In the genomic region with DNA sequence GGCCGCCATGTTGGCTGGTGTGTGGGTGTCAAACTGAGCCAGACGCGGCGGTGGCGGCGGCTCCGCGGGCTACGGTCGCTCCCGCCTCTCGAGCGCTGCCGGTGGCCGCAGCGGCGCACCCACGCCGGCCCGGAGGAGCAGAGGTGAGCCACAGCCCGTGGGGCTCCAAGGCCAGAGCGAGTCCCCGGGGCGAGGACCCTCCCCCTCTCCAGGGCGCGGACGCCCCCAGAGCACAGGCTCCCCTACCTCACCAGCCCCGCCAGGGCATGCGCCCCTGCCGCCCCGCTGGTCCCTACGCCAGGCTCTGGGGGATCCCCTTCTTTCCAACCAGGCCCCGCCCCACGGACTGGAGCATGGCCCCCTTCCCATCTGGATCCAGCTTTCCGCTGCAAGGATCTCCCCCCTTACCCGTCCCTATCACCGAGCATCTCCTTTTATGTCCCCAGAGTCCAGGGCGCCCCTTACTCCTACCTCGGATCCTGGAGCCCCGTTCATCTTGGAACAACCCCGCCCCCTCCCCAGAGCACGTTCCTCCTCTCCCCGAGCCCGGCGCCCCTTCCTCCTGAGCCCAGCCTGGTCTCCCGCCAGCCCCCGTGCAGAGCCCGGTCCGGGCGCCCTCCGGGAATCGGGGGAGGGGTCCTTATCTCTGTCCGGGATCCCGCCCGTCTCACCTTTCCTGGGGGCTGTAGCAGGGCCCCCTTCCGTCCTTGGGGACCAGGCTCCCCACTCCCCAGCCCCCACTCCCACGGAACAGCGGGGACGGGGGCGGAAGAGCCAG, we compare ENCODE assay signal across 8 cellular contexts. TPM values are rescaled to one million over a fixed set of nuclear protein-coding genes. Genes with fewer than 3 reads are reported as not detected.
A peak's percentile ranks its signal among the peaks of the same experiment; 100 is the strongest.
DNase-seq lines count a peak whose midpoint lies in the region; TF ChIP-seq lines count a peak whose summit lies in the region.

No MANE protein-coding gene starts in this region.

- H4K20me1 ChIP-seq in smooth muscle cell (ENCODE audit: low read depth): peaks cover 42% of the 10 kb centered on the region

- peaks cover 0 to 13% of the 10 kb centered on the region in 2 donors for H3K4me1 ChIP-seq in adrenal gland (replicated peaks in 1 of 2)
- H3K4me1 ChIP-seq in iPS-15b (ENCODE audit: control insufficient read depth, insufficient read depth, low read length): peaks cover 10% of the 10 kb centered on the region
- H3K4me1 ChIP-seq in smooth muscle cell (ENCODE audit: low read depth): peaks cover 12% of the 10 kb centered on the region

- no peak for DNase-seq in GM12864 (ENCODE audit: low read depth)
- DNase-seq in HCEC 1CT: peak; percentile 22
- peak; percentile 52 for DNase-seq in NCI-H69 (lab: John Stamatoyannopoulos, UW)
- peak in 6 of 7 donors; percentile 14 to 76 (median 46) for DNase-seq in adrenal gland
- no peak for DNase-seq in smooth muscle cell (lab: John Stamatoyannopoulos, UW; ENCODE audit: unreplicated experiment)
- no peak for DNase-seq in SHP77 treated with DMSO at 0.1 percent for 48 hours (lab: John Stamatoyannopoulos, UW)
- DNase-seq in NK-92 treated with Interleukin-12 subunit alpha and Interleukin-12 subunit beta, amount 100 ng/mL, for 24 hours (lab: John Stamatoyannopoulos, UW): no peak

- WGBS in adrenal gland, 4 donors: 0 to 2% (median 1%) methylated on average over 25 to 60 of the region's 60 CpGs
- 2% methylated on average over 25 of the region's 60 CpGs for WGBS in smooth muscle cell (ENCODE audit: low lambda C conversion rate)

- H3K27me3 ChIP-seq in adrenal gland (no peaks in the 10 kb centered on the region), iPS-15b (ENCODE audit: control insufficient read depth, insufficient read depth, low read length) (no peaks in the 10 kb centered on the region), smooth muscle cell (ENCODE audit: low read depth) (no peaks in the 10 kb centered on the region)

- H3K9me3 ChIP-seq in adrenal gland (replicated peaks in 1 of 3): no peaks in the 10 kb centered on the region
- H3K9me3 ChIP-seq in iPS-15b (ENCODE audit: control insufficient read depth, insufficient read depth, low read length): no peaks in the 10 kb centered on the region
- no peaks in the 10 kb centered on the region for H3K9me3 ChIP-seq in smooth muscle cell (replicated peaks; ENCODE audit: low read depth)

- TF ChIP-seq CTCF in GM12864 (IDR thresholded peaks at IDR 0.05; ENCODE audit: low read depth, low read length, missing control alignments) (peak; percentile 16), adrenal gland (IDR thresholded peaks at IDR 0.05) (peak in 3 of 6 experiments; percentile 33 to 37 (median 36)), smooth muscle cell (IDR thresholded peaks at IDR 0.05; ENCODE audit: borderline replicate concordance, insufficient read depth, poor library complexity, severe bottlenecking) (no peak)

- H3K4me2 ChIP-seq in smooth muscle cell: peak overlapping the region; percentile 94

- H3K27ac ChIP-seq in adrenal gland: peak overlapping the region in 4 of 5 donors; percentile 45 to 89 (median 63)
- H3K27ac ChIP-seq in smooth muscle cell (ENCODE audit: low read depth): peak overlapping the region; percentile 48

- intact Hi-C loops in adrenal gland (cut with DNase I): no loop called here

- peaks cover 50% of the 10 kb centered on the region for H3K79me2 ChIP-seq in smooth muscle cell (ENCODE audit: low read depth)

- H3K9ac ChIP-seq in iPS-15b (ENCODE audit: low read depth, low read length) (peak overlapping the region; percentile 48), smooth muscle cell (ENCODE audit: low read depth) (peak overlapping the region; percentile 85)

- peak overlapping the region; percentile 28 for H2AFZ ChIP-seq in smooth muscle cell (ENCODE audit: low read depth)

- H3K4me3 ChIP-seq in GM12864 (ENCODE audit: low read depth, low read length): peak overlapping the region; percentile 100
- peak overlapping the region; percentile 49 to 99 (median 81) for H3K4me3 ChIP-seq in adrenal gland
- H3K4me3 ChIP-seq in iPS-15b (ENCODE audit: low read depth, low read length): peak overlapping the region; percentile 87
- H3K4me3 ChIP-seq in smooth muscle cell: peak overlapping the region; percentile 87

- H3K36me3 ChIP-seq in adrenal gland (replicated peaks in 1 of 2) (no peaks in the 10 kb centered on the region), iPS-15b (ENCODE audit: control insufficient read depth, insufficient read depth, low read length) (no peaks in the 10 kb centered on the region), smooth muscle cell (ENCODE audit: low read depth) (no peaks in the 10 kb centered on the region)

- H3F3A ChIP-seq in smooth muscle cell (ENCODE audit: low read depth): no peaks in the 10 kb centered on the region

- peak in 1 of 2 donors; percentile 72 for TF ChIP-seq POLR2A in adrenal gland (IDR thresholded peaks at IDR 0.05)

RNA-seq across cellular contexts. Expression of gene EPN2, which starts 0.4 kb away (rescaled TPM):
- total RNA-seq in adrenal gland (10 to 100 TPM; 16.0 to 53.8 (median 22.6) TPM), smooth muscle cell (27.6 and 35.4 TPM in 2 replicates)
- polyA plus RNA-seq in adrenal gland (10 to 100 TPM; 12.0 to 24.6 (median 23.9) TPM), smooth muscle cell (46.7 and 61.2 TPM in 2 replicates)

Comparison
In these comparisons a context has a peak if more than half of its experiments do, and no peak if none do; other contexts are left out.
1. DNase-seq: peak in HCEC 1CT (single experiment), NCI-H69 (single experiment) and adrenal gland (6 of 7); none in GM12864 (single experiment), smooth muscle cell (single experiment), SHP77 treated with DMSO at 0.1 percent for 48 hours (single experiment) and NK-92 treated with Interleukin-12 subunit alpha and Interleukin-12 subunit beta, amount 100 ng/mL, for 24 hours (single experiment).
2. Peak in every context shown above with its lines, with median percentiles within 50 percentile points of each other: H3K4me3 ChIP-seq.